In the genomic region with DNA sequence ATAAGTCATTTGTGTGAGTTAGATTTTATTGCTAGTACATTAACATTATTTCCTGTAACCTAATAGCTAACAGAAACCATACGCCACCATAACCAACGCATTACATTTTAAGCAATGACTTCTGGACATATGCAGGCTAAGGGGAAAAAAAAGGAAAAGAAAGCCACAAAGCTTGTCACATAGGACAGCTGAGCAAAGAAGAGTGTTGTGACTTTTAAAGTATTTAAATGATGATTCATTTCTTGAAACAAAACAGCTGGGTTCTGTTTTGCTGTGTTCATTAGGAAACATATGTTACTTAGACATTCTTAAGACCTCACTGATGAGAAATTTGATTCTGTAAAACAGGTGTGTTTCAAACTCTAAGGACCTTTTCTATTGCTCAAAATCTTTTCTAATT, we compare ENCODE assay signal across 13 cellular contexts.
DNase-seq lines count a peak whose midpoint lies in the region; ATAC-seq and TF ChIP-seq lines count a peak whose summit lies in the region.
"Had no signal": no experiment of that assay in that cellular context is flagged by ENCODE, and none has a peak within 500 bp of the region (broad histone marks: within the 10 kb centered on the region; RNA-seq: fewer than 3 reads in every experiment).

No MANE protein-coding gene starts in this region.

- no peak for DNase-seq in activated CD4-positive, alpha-beta T cell treated with anti-CD3 and anti-CD28 coated beads, Interleukin-2, amount 50 U/mL, for 48 hours
- DNase-seq in T-helper 2 cell (no peak), spleen (no peak), NCI-H1930 (lab: John Stamatoyannopoulos, UW) (no peak)
- DNase-seq: NCI-H510A; right lobe of liver; stimulated activated naive CD4-positive, alpha-beta T cell had no signal

- no peaks in the 10 kb centered on the region for H3K27me3 ChIP-seq in spleen (replicated peaks in 1 of 7)
- H3K27me3 ChIP-seq: cardiac muscle cell, right lobe of liver had no signal

- TF ChIP-seq CTCF in spleen (IDR thresholded peaks at IDR 0.05 in 8 of 11, conservative IDR thresholded peaks at IDR 0.05 in 3 of 11), result no peak

- no peak overlapping the region for H3K27ac ChIP-seq in spleen
- H3K27ac ChIP-seq: C4-2B, cardiac muscle cell, right lobe of liver had no signal

- ATAC-seq in GM18508 (IDR thresholded peaks at IDR 0.05; ENCODE audit: insufficient read depth, unreplicated experiment), result peak; percentile 92
- peak; percentile 92 for ATAC-seq in GM21423 (IDR thresholded peaks at IDR 0.05; ENCODE audit: unreplicated experiment)
- ATAC-seq in HG03066 (IDR thresholded peaks at IDR 0.05; ENCODE audit: low read depth, unreplicated experiment), result peak; percentile 97
- ATAC-seq in SK-N-SH treated with all-trans-retinoic acid at 6 μM for 48 hours, result peak; percentile 55; the same call in 2 of the 3 replicates
- ATAC-seq: right lobe of liver had no signal

- WGBS in spleen, 5 donors, result 32 to 71% (median 66%) methylated on average over 2 of the region's 2 CpGs

- H3K36me3 ChIP-seq in spleen, result peaks cover 0 to 10% (median 0%) of the 10 kb centered on the region in 6 donors
- H3K36me3 ChIP-seq: cardiac muscle cell, right lobe of liver had no signal

- H3K9me3 ChIP-seq in spleen, result no peaks in the 10 kb centered on the region
- H3K9me3 ChIP-seq: right lobe of liver had no signal

- no peak overlapping the region for H3K4me3 ChIP-seq in spleen
- H3K4me3 ChIP-seq: cardiac muscle cell, right lobe of liver had no signal

- H3K4me1 ChIP-seq in spleen, result no peaks in the 10 kb centered on the region
- H3K4me1 ChIP-seq: right lobe of liver had no signal

- intact Hi-C loops in spleen (cut with DNase I; ENCODE audit: low total_unique reads), result no loop called here

- no peak for TF ChIP-seq POLR2A in spleen (IDR thresholded peaks at IDR 0.05)

TF ChIP-seq in SK-N-SH treated with all-trans-retinoic acid at 6 μM for 48 hours, 23 proteins besides CTCF, POLR2A, EP300 and RAD21:
- no peak for TF ChIP-seq ZFP3 (CRISPR knock-in tag; IDR thresholded peaks at IDR 0.05)
- TF ChIP-seq BACH2 (CRISPR knock-in tag; IDR thresholded peaks at IDR 0.05; ENCODE audit: borderline replicate concordance), result no peak
- TF ChIP-seq ESRRG (CRISPR knock-in tag; IDR thresholded peaks at IDR 0.05), result no peak
- no peak for TF ChIP-seq ISL1 (CRISPR knock-in tag; IDR thresholded peaks at IDR 0.05)
- TF ChIP-seq, protein P1, sequence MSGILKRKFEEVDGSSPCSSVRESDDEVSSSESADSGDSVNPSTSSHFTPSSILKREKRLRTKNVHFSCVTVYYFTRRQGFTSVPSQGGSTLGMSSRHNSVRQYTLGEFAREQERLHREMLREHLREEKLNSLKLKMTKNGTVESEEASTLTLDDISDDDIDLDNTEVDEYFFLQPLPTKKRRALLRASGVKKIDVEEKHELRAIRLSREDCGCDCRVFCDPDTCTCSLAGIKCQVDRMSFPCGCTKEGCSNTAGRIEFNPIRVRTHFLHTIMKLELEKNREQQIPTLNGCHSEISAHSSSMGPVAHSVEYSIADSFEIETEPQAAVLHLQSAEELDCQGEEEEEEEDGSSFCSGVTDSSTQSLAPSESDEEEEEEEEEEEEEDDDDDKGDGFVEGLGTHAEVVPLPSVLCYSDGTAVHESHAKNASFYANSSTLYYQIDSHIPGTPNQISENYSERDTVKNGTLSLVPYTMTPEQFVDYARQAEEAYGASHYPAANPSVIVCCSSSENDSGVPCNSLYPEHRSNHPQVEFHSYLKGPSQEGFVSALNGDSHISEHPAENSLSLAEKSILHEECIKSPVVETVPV (CRISPR knock-in tag; IDR thresholded peaks at IDR 0.05), result no peak
- no peak for TF ChIP-seq SNAI2 (CRISPR knock-in tag; IDR thresholded peaks at IDR 0.05)
- no peak for TF ChIP-seq ZFP30 (CRISPR knock-in tag; IDR thresholded peaks at IDR 0.05)
- TF ChIP-seq ZNF70 (CRISPR knock-in tag; IDR thresholded peaks at IDR 0.05), result no peak
- no peak for TF ChIP-seq TOX (CRISPR knock-in tag; IDR thresholded peaks at IDR 0.05; ENCODE audit: borderline replicate concordance)
- no peak for TF ChIP-seq ZNF565 (CRISPR knock-in tag; conservative IDR thresholded peaks at IDR 0.05; ENCODE audit: low read depth)
- TF ChIP-seq CSDC2 (CRISPR knock-in tag; IDR thresholded peaks at IDR 0.05), result no peak
TF ChIP-seq in SK-N-SH treated with all-trans-retinoic acid at 6 μM for 48 hours: peak in this region for 0.
